29 cellular contexts compared by ENCODE assay signal in genomic region chr7:55561756-55562155, GRCh38. TPM values are rescaled to one million over a fixed set of nuclear protein-coding genes. Genes with fewer than 3 reads are reported as not detected.
DNase-seq lines count a peak whose midpoint lies in the region; ATAC-seq and TF ChIP-seq lines count a peak whose summit lies in the region.
"Had no signal": no experiment of that assay in that cellular context is flagged by ENCODE, and none has a peak within 500 bp of the region (broad histone marks: within the 10 kb centered on the region; RNA-seq: fewer than 3 reads in every experiment).

No MANE protein-coding gene starts in this region.

- CTCF ChIA-PET in MCF 10A (lab: Yijun Ruan, JAX): interaction anchor here (0.7 to 0.8 kb wide), 4 partner anchors 9 to 128 kb away, joined by 3 to 6 read pairs (median 4); no protein-coding TSS in a partner anchor

- H3K4me3 ChIP-seq in DOHH2 (ENCODE audit: low read length): no peak overlapping the region
- H3K4me3 ChIP-seq in NB4 (ENCODE audit: low read depth, low read length): no peak overlapping the region
- H3K4me3 ChIP-seq: adrenal gland; BLaER1 treated with 17β-estradiol and CSF1 and Interleukin-3, amounts not matched to agents 10 nM and 100 nM; left ventricle myocardium inferior; ovary; PC-9; vagina had no signal

- no peaks in the 10 kb centered on the region for H3K9me3 ChIP-seq in DOHH2 (ENCODE audit: control insufficient read depth, insufficient read depth, low read length)
- H3K9me3 ChIP-seq: adrenal gland; BLaER1 treated with 17β-estradiol and CSF1 and Interleukin-3, amounts not matched to agents 10 nM and 100 nM; left ventricle myocardium inferior; ovary; vagina had no signal

- H3K4me1 ChIP-seq in DOHH2 (ENCODE audit: control insufficient read depth, low read length): peaks cover 90% of the 10 kb centered on the region

- TF ChIP-seq CTCF in CD14-positive monocyte (IDR thresholded peaks at IDR 0.05) (no peak), DOHH2 (IDR thresholded peaks at IDR 0.05; ENCODE audit: low read depth, low read length, poor library complexity, severe bottlenecking) (no peak), NB4 (IDR thresholded peaks at IDR 0.05; ENCODE audit: low read depth, low read length) (no peak), MCF 10A (IDR thresholded peaks at IDR 0.05; ENCODE audit: unreplicated experiment) (no peak)

- peaks cover 55% of the 10 kb centered on the region for H3K4me1 Mint-ChIP-seq in CD14-positive monocyte
- peaks cover 89% of the 10 kb centered on the region for H3K4me1 Mint-ChIP-seq in central memory CD8-positive, alpha-beta T cell
- H3K4me1 Mint-ChIP-seq in MCF 10A (ENCODE audit: insufficient read depth, unreplicated experiment): peaks cover 23% of the 10 kb centered on the region

- peaks cover 26% of the 10 kb centered on the region for H4K20me1 ChIP-seq in DOHH2 (ENCODE audit: control insufficient read depth, insufficient read depth, low read depth, low read length)

- peaks cover 98% of the 10 kb centered on the region for H3K79me2 ChIP-seq in DOHH2 (ENCODE audit: control insufficient read depth, low read length)

- POLR2A ChIA-PET in MCF 10A (lab: Yijun Ruan, JAX): interaction anchor here (0.5 kb wide), 1 partner anchor 65 kb away, joined by 3 read pairs; no protein-coding TSS in a partner anchor

- no peak overlapping the region for H3K27ac ChIP-seq in DOHH2 (ENCODE audit: low read depth, low read length)
- H3K27ac ChIP-seq: adrenal gland; BLaER1 treated with 17β-estradiol and CSF1 and Interleukin-3, amounts not matched to agents 10 nM and 100 nM; foreskin keratinocyte; left ventricle myocardium inferior; ovary; PC-9; vagina had no signal

- H3K27me3 ChIP-seq in DOHH2 (ENCODE audit: control insufficient read depth, low read length): no peaks in the 10 kb centered on the region
- H3K27me3 ChIP-seq: adrenal gland; BLaER1 treated with 17β-estradiol and CSF1 and Interleukin-3, amounts not matched to agents 10 nM and 100 nM; foreskin keratinocyte; ovary; vagina had no signal

- peaks cover 0 to 2% (median 0%) of the 10 kb centered on the region in 3 donors for H3K27me3 Mint-ChIP-seq in CD14-positive monocyte (ENCODE audit: low read depth in 3 of 3)
- H3K27me3 Mint-ChIP-seq in central memory CD8-positive, alpha-beta T cell: no peaks in the 10 kb centered on the region
- no peaks in the 10 kb centered on the region for H3K27me3 Mint-ChIP-seq in MCF 10A (ENCODE audit: insufficient read depth, unreplicated experiment)
- H3K27me3 Mint-ChIP-seq: activated CD4-positive, alpha-beta memory T cell treated with anti-CD3 and anti-CD28 coated beads, Interleukin-2, amount 10 ng/mL, durations not matched to agents 7 days and 5 days; brain had no signal

- no TSS peak for BruUV-seq in MCF 10A (replicated peaks; lab: Mats Ljungman, UMichigan)

- H3K9me3 Mint-ChIP-seq in CD14-positive monocyte (peaks cover 0 to 2% (median 0%) of the 10 kb centered on the region in 7 donors), MCF 10A (ENCODE audit: unreplicated experiment) (no peaks in the 10 kb centered on the region)
- no peaks in the 10 kb centered on the region for H3K9me3 Mint-ChIP-seq in central memory CD8-positive, alpha-beta T cell
- H3K9me3 Mint-ChIP-seq: activated CD4-positive, alpha-beta memory T cell treated with anti-CD3 and anti-CD28 coated beads, Interleukin-2, amount 10 ng/mL, durations not matched to agents 7 days and 5 days; brain; nephron had no signal

- H3K36me3 Mint-ChIP-seq in CD14-positive monocyte (peaks cover 11 to 19% of the 10 kb centered on the region in 2 donors), MCF 10A (ENCODE audit: insufficient read depth, unreplicated experiment) (no peaks in the 10 kb centered on the region)
- peaks cover 4% of the 10 kb centered on the region for H3K36me3 Mint-ChIP-seq in central memory CD8-positive, alpha-beta T cell (ENCODE audit: insufficient read depth)

- TF ChIP-seq POLR2A in NB4 (IDR thresholded peaks at IDR 0.05; ENCODE audit: extremely low read depth, insufficient read length): no peak

- intact Hi-C loops in CD14-positive monocyte (cut with micrococcal nuclease) (no loop called here), MCF 10A (cut with micrococcal nuclease) (no loop called here)

- no peaks in the 10 kb centered on the region for H3K9me2 ChIP-seq in DOHH2 (replicated peaks; ENCODE audit: control insufficient read depth, low read length)

- H3K27ac Mint-ChIP-seq in CD14-positive monocyte (peak overlapping the region in 5 of 7 donors; percentile 33 to 87 (median 69)), MCF 10A (ENCODE audit: low read depth, unreplicated experiment) (no peak overlapping the region)
- H3K27ac Mint-ChIP-seq in central memory CD8-positive, alpha-beta T cell (ENCODE audit: low read depth): no peak overlapping the region
- H3K27ac Mint-ChIP-seq: activated CD4-positive, alpha-beta memory T cell treated with anti-CD3 and anti-CD28 coated beads, Interleukin-2, amount 10 ng/mL, durations not matched to agents 7 days and 5 days; brain; nephron had no signal

- peak overlapping the region; percentile 6; the same call in 1 of the 2 replicates for H3K4me2 ChIP-seq in DOHH2 (ENCODE audit: low read length)
- H3K4me2 ChIP-seq: PC-9 had no signal

- no peak overlapping the region for H3K4me3 Mint-ChIP-seq in CD14-positive monocyte
- H3K4me3 Mint-ChIP-seq in central memory CD8-positive, alpha-beta T cell: peak overlapping the region; percentile 8
- H3K4me3 Mint-ChIP-seq in MCF 10A (ENCODE audit: unreplicated experiment): no peak overlapping the region
- H3K4me3 Mint-ChIP-seq: activated CD4-positive, alpha-beta memory T cell treated with anti-CD3 and anti-CD28 coated beads, Interleukin-2, amount 10 ng/mL, durations not matched to agents 7 days and 5 days; brain; nephron had no signal

- peaks cover 2% of the 10 kb centered on the region for H3K36me3 ChIP-seq in DOHH2 (ENCODE audit: control insufficient read depth, low read length)
- H3K36me3 ChIP-seq: adrenal gland, left ventricle myocardium inferior, ovary, vagina had no signal

- peaks cover 18% of the 10 kb centered on the region for H3F3A ChIP-seq in DOHH2 (ENCODE audit: control insufficient read depth, insufficient read depth)

- ATAC-seq in central memory CD8-positive, alpha-beta T cell (replicated peaks; ENCODE audit: extremely low read depth, poor library complexity, severe bottlenecking): no peak
- no peak for ATAC-seq in GM19452 (IDR thresholded peaks at IDR 0.05; ENCODE audit: unreplicated experiment)
- no peak for ATAC-seq in HG02884 (IDR thresholded peaks at IDR 0.05; ENCODE audit: unreplicated experiment)
- ATAC-seq: foreskin keratinocyte had no signal

- no peak for DNase-seq in CD14-positive monocyte (ENCODE audit: low spot score)
- DNase-seq in NB4 (ENCODE audit: low read depth): peak; percentile 34
- DNase-seq in central memory CD8-positive, alpha-beta T cell (ENCODE audit: low spot score in 2 of 2): no peak
- no peak for DNase-seq in MCF 10A (ENCODE audit: unreplicated experiment)
- no peak for DNase-seq in kidney glomerular epithelial cell (lab: John Stamatoyannopoulos, UW)
- DNase-seq: activated CD4-positive, alpha-beta memory T cell treated with anti-CD3 and anti-CD28 coated beads, Interleukin-2, amount 10 ng/mL, durations not matched to agents 7 days and 5 days; activated CD4-positive, CD25-positive, alpha-beta regulatory T cell treated with anti-CD3 and anti-CD28 coated beads, Interleukin-2, amount 50 U/mL, for 72 hours; adrenal gland; foreskin keratinocyte; GOT3; hypothalamus; KG1; left ventricle myocardium inferior; midbrain; NCI-H1105; NCI-H1930; NCI-H2227 treated with DMSO at 0.1 percent for 48 hours; ovary; PC-9; SHP77; stimulated activated CD4-positive, alpha-beta T cell treated with anti-CD3 and anti-CD28 coated beads, Interleukin-2, amount 100 ng/mL, for 48 hours; stimulated activated naive CD4-positive, alpha-beta T cell treated with Interleukin-2 at 50 U/mL for 16 hours had no signal

RNA-seq across cellular contexts. Expression of gene VOPP1, which starts 10.5 kb away (rescaled TPM):
- polyA plus RNA-seq in CD14-positive monocyte: 10 to 100 TPM; 16.7 to 18.0 TPM
- total RNA-seq in MCF 10A (2022): 29.2 and 35.7 TPM in 2 replicates

Comparison
In these comparisons a context has a peak if more than half of its experiments do, and no peak if none do; other contexts are left out.
1. H3K27ac Mint-ChIP-seq: peak in CD14-positive monocyte (5 of 7); none in central memory CD8-positive, alpha-beta T cell (single experiment) and MCF 10A (single experiment).